ENCODE assay signal across 8 cellular contexts in genomic region chr19:16372065-16372915, GRCh38. TPM values are rescaled to one million over a fixed set of nuclear protein-coding genes. Genes with fewer than 3 reads are reported as not detected.
A peak's percentile ranks its signal among the peaks of the same experiment; 100 is the strongest.
DNase-seq lines count a peak whose midpoint lies in the region; ATAC-seq and TF ChIP-seq lines count a peak whose summit lies in the region.

No MANE protein-coding gene starts in this region.

- WGBS in transverse colon (ENCODE audit: low coverage in 1 of 2), 2 donors: 68% methylated on average over 17 of the region's 17 CpGs; no CpG with 5 or more reads in 1 of the 2 donors

- H4K20me1 ChIP-seq in fibroblast of lung (ENCODE audit: control insufficient read depth, extremely low read depth, insufficient read depth, low read length): no peaks in the 10 kb centered on the region

- intact Hi-C loops in Right ventricle myocardium superior (cut with DNase I): no loop called here
- intact Hi-C loops in Right ventricle myocardium inferior (cut with DNase I): no loop called here
- intact Hi-C loops in transverse colon (cut with DNase I; ENCODE audit: low total_unique reads): no loop called here

- no peak overlapping the region for H3K4me3 ChIP-seq in fibroblast of lung (replicated peaks in 1 of 4; ENCODE audit: control extremely low read depth in 1 of 4, insufficient read depth in 1 of 4, low read depth in 3 of 4, low read length in 4 of 4)
- H3K4me3 ChIP-seq in transverse colon: no peak overlapping the region
- H3K4me3 ChIP-seq in HAP-1: no peak overlapping the region

- H3K79me2 ChIP-seq in fibroblast of lung (ENCODE audit: control insufficient read depth, insufficient read depth, low read length): no peaks in the 10 kb centered on the region

- no peak for TF ChIP-seq POLR2A in transverse colon (IDR thresholded peaks at IDR 0.05)

- in situ Hi-C loops in transverse colon (cut with MboI; ENCODE audit: low pct_ligation_motif_present in 1 of 4, low pct_unique_long_range_greater_than_20kb in 1 of 4, low sequenced_read_pairs in 3 of 4) (no loop called here), HAP-1 (cut with MboI; ENCODE audit: low sequenced_read_pairs) (no loop called here)

- no peak overlapping the region for H3K4me2 ChIP-seq in fibroblast of lung (ENCODE audit: extremely low read depth, insufficient read depth, low read length)

- no peak overlapping the region for H3K9ac ChIP-seq in fibroblast of lung (ENCODE audit: insufficient read depth, low read length)

- no peak overlapping the region for H2AFZ ChIP-seq in fibroblast of lung (ENCODE audit: low read length)

- H3K27ac ChIP-seq in fibroblast of lung (ENCODE audit: insufficient read depth, low read length) (peak overlapping the region; percentile 40), transverse colon (peak overlapping the region; percentile 9 to 80 (median 60))

- DNase-seq in Right ventricle myocardium superior (peak; percentile 34), Right ventricle myocardium inferior (ENCODE audit: missing footprints) (no peak), fibroblast of lung (ENCODE audit: low read depth in 2 of 2) (no peak), transverse colon (no peak), kidney tubule cell (ENCODE audit: low spot score) (no peak), HAP-1 (ENCODE audit: low spot score in 2 of 2) (no peak), cerebellum (ENCODE audit: low spot score) (no peak)

- H3K27me3 ChIP-seq in fibroblast of lung (ENCODE audit: control insufficient read depth, insufficient read depth, low read length) (no peaks in the 10 kb centered on the region), transverse colon (no peaks in the 10 kb centered on the region), HAP-1 (ENCODE audit: low read depth) (no peaks in the 10 kb centered on the region)

- H3K9me3 ChIP-seq in fibroblast of lung (ENCODE audit: control insufficient read depth, insufficient read depth, low read depth, low read length) (no peaks in the 10 kb centered on the region), transverse colon (no peaks in the 10 kb centered on the region), HAP-1 (no peaks in the 10 kb centered on the region)

- TF ChIP-seq CTCF in fibroblast of lung (conservative IDR thresholded peaks at IDR 0.05 in 1 of 2, IDR thresholded peaks at IDR 0.05 in 1 of 2; ENCODE audit: low read depth in 1 of 2, low read length in 2 of 2) (no peak), transverse colon (IDR thresholded peaks at IDR 0.05) (no peak)

- ATAC-seq in Right ventricle myocardium superior (ENCODE audit: poor library complexity): no peak
- no peak for ATAC-seq in Right ventricle myocardium inferior
- ATAC-seq in HG03378 (IDR thresholded peaks at IDR 0.05; ENCODE audit: unreplicated experiment): peak; percentile 7

- TF ChIP-seq EP300 in transverse colon (IDR thresholded peaks at IDR 0.05; ENCODE audit: low read depth): no peak

- H3K36me3 ChIP-seq in fibroblast of lung (ENCODE audit: control insufficient read depth, insufficient read depth, low read length): peaks cover 14% of the 10 kb centered on the region
- no peaks in the 10 kb centered on the region for H3K36me3 ChIP-seq in transverse colon
- peaks cover 30% of the 10 kb centered on the region for H3K36me3 ChIP-seq in HAP-1 (replicated peaks)

- H3K4me1 ChIP-seq in fibroblast of lung (ENCODE audit: control insufficient read depth, extremely low read depth, insufficient read depth, low read length) (peaks cover 30% of the 10 kb centered on the region), transverse colon (peaks cover 14 to 32% (median 23%) of the 10 kb centered on the region in 4 donors), HAP-1 (no peaks in the 10 kb centered on the region)

RNA-seq across cellular contexts. Expression of gene KLF2, which starts 47.7 kb away (rescaled TPM):
- total RNA-seq in Right ventricle myocardium superior (67.6 TPM), Right ventricle myocardium inferior (73.1 TPM), fibroblast of lung (3.3 and 19.2 TPM in 2 replicates), transverse colon (10 to 100 TPM; 19.9 to 74.4 (median 48.9) TPM), cerebellum (5.3 TPM)
- 6.7 and 11.5 TPM in 2 replicates for polyA plus RNA-seq in fibroblast of lung
- 27.0 and 30.4 TPM in 2 replicates for polyA plus RNA-seq in fibroblast of lung (2012)
- 7.7 and 14.6 TPM in 2 replicates for polyA minus RNA-seq in fibroblast of lung (ENCODE audit: low replicate concordance)
